Comparison of ENCODE assay signal across 1 cellular context in the genomic region with DNA sequence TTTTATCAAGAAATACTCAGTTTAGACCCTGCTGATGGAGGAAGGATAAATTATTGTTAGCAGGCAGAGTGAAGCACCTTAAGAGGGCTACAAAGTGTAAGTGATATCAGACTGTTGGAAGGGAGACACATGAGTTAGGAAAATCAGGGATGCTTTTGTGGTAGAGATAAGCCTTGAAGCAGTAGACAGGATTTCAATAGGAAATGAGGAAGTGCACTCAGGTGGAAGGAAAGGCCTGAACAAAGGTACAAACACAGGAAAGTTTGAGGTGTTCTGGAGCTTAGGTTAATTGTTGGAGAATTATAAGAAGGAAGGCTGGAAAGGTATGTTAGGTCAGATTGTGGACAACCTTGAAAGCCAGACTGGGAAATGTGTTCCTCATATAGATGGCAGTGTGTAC.
TF ChIP-seq lines count a peak whose summit lies in the region.

No MANE protein-coding gene starts in this region.

TF ChIP-seq in GM12878, 131 proteins besides CTCF, POLR2A, EP300 and RAD21:
- TF ChIP-seq SPI1 (IDR thresholded peaks at IDR 0.05; ENCODE audit: borderline replicate concordance, insufficient read depth, low read depth, low read length) (peak; percentile 58; the same call in 1 of the 2 replicates), IRF3 (IDR thresholded peaks at IDR 0.05) (no peak)
